In genomic region chr19:33234736-33235135, GRCh38 we compare ENCODE assay signal across 26 cellular contexts. TPM values are rescaled to one million over a fixed set of nuclear protein-coding genes. Genes with fewer than 3 reads are reported as not detected.
"Had no signal": no experiment of that assay in that cellular context is flagged by ENCODE, and none has a peak within 500 bp of the region (broad histone marks: within the 10 kb centered on the region; RNA-seq: fewer than 3 reads in every experiment).

No MANE protein-coding gene starts in this region.

- H3K79me2 ChIP-seq: parathyroid adenoma had no signal

- H3K27ac Mint-ChIP-seq: activated CD4-positive, alpha-beta memory T cell treated with anti-CD3 and anti-CD28 coated beads for 36 hours; activated CD4-positive, alpha-beta T cell treated with anti-CD3 and anti-CD28 coated beads, Interleukin-2, amount 10 ng/mL, durations not matched to agents 24 days and 14 days; activated naive CD4-positive, alpha-beta T cell treated with anti-CD3 and anti-CD28 coated beads, Interleukin-2, amount 10 ng/mL, durations not matched to agents 7 days and 5 days; activated naive CD8-positive, alpha-beta T cell treated with anti-CD3 and anti-CD28 coated beads, Interleukin-2, amount 10 ng/mL, durations not matched to agents 7 days and 5 days; activated T-helper 1 cell treated with anti-CD3 and anti-CD28 coated beads, Interleukin-12 subunit alpha, Interleukin-12 subunit beta, Interleukin-2, Interleukin-4 antibody, amounts not matched to agents 30 ng/mL and 10 ng/mL and 1 ng/mL, durations not matched to agents 14 hours and 24 hours and 36 hours; stimulated activated naive CD8-positive, alpha-beta T cell treated with anti-CD3 and anti-CD28 coated beads, Interleukin-15, amount 100 ng/mL, for 72 hours had no signal

- H3K9ac ChIP-seq: parathyroid adenoma had no signal

- H3K4me1 Mint-ChIP-seq: activated naive CD4-positive, alpha-beta T cell treated with anti-CD3 and anti-CD28 coated beads, Interleukin-2, amount 10 ng/mL, durations not matched to agents 7 days and 5 days; activated naive CD8-positive, alpha-beta T cell treated with anti-CD3 and anti-CD28 coated beads, Interleukin-2, amount 10 ng/mL, durations not matched to agents 7 days and 5 days had no signal

- H3K36me3 Mint-ChIP-seq: activated CD4-positive, alpha-beta memory T cell treated with anti-CD3 and anti-CD28 coated beads for 36 hours; activated naive CD4-positive, alpha-beta T cell treated with anti-CD3 and anti-CD28 coated beads, Interleukin-2, amount 10 ng/mL, durations not matched to agents 7 days and 5 days; activated naive CD8-positive, alpha-beta T cell treated with anti-CD3 and anti-CD28 coated beads, Interleukin-2, amount 10 ng/mL, durations not matched to agents 7 days and 5 days; stimulated activated memory B cell treated with anti-CD40 and anti-IgM and Interleukin-4, amounts not matched to agents 10 μg/mL and 1 μg/mL and 100 μg/mL, for 72 hours; type B pancreatic cell had no signal

- H3K4me1 ChIP-seq: gastroesophageal sphincter, parathyroid adenoma, psoas muscle, sigmoid colon, vagina had no signal

- H3K27ac ChIP-seq: brain microvascular endothelial cell, gastroesophageal sphincter, heart left ventricle, parathyroid adenoma, psoas muscle, sigmoid colon, vagina, WERI-Rb-1 had no signal

- H3K36me3 ChIP-seq: brain microvascular endothelial cell, gastroesophageal sphincter, heart left ventricle, sigmoid colon, vagina, WERI-Rb-1 had no signal

- H3K4me3 ChIP-seq: gastroesophageal sphincter, heart left ventricle, psoas muscle, sigmoid colon, vagina had no signal

- FAIRE-seq: small intestine had no signal

- H3K27me3 ChIP-seq: brain microvascular endothelial cell, vagina had no signal

- H3K9me3 ChIP-seq: psoas muscle, sigmoid colon, vagina had no signal

- H3K4me3 Mint-ChIP-seq: activated CD4-positive, alpha-beta T cell treated with anti-CD3 and anti-CD28 coated beads, Interleukin-2, amount 10 ng/mL, durations not matched to agents 24 days and 14 days; activated naive CD4-positive, alpha-beta T cell treated with anti-CD3 and anti-CD28 coated beads, Interleukin-2, amount 10 ng/mL, durations not matched to agents 7 days and 5 days; activated naive CD8-positive, alpha-beta T cell treated with anti-CD3 and anti-CD28 coated beads, Interleukin-2, amount 10 ng/mL, durations not matched to agents 7 days and 5 days; activated T-helper 1 cell treated with anti-CD3 and anti-CD28 coated beads, Interleukin-12 subunit alpha, Interleukin-12 subunit beta, Interleukin-2, Interleukin-4 antibody, amounts not matched to agents 30 ng/mL and 10 ng/mL and 1 ng/mL, durations not matched to agents 14 hours and 24 hours and 36 hours; stimulated activated naive CD8-positive, alpha-beta T cell treated with anti-CD3 and anti-CD28 coated beads, Interleukin-15, amount 100 ng/mL, for 72 hours; type B pancreatic cell had no signal

- H3K9me3 Mint-ChIP-seq: activated CD4-positive, alpha-beta memory T cell treated with anti-CD3 and anti-CD28 coated beads for 36 hours; activated CD4-positive, alpha-beta T cell treated with anti-CD3 and anti-CD28 coated beads, Interleukin-2, amount 10 ng/mL, durations not matched to agents 24 days and 14 days; activated naive CD4-positive, alpha-beta T cell treated with anti-CD3 and anti-CD28 coated beads, Interleukin-2, amount 10 ng/mL, durations not matched to agents 7 days and 5 days; activated naive CD8-positive, alpha-beta T cell treated with anti-CD3 and anti-CD28 coated beads, Interleukin-2, amount 10 ng/mL, durations not matched to agents 7 days and 5 days; activated T-helper 1 cell treated with anti-CD3 and anti-CD28 coated beads, Interleukin-12 subunit alpha, Interleukin-12 subunit beta, Interleukin-2, Interleukin-4 antibody, amounts not matched to agents 30 ng/mL and 10 ng/mL and 1 ng/mL, durations not matched to agents 14 hours and 24 hours and 36 hours; stimulated activated naive CD8-positive, alpha-beta T cell treated with anti-CD3 and anti-CD28 coated beads, Interleukin-15, amount 100 ng/mL, for 72 hours had no signal

RNA-seq across cellular contexts. Expression of gene SLC7A10, which starts 9.1 kb away (rescaled TPM):
- total RNA-seq: activated CD4-positive, alpha-beta memory T cell treated with anti-CD3 and anti-CD28 coated beads for 36 hours; activated CD4-positive, alpha-beta T cell treated with anti-CD3 and anti-CD28 coated beads, Interleukin-2, amount 10 ng/mL, durations not matched to agents 24 days and 14 days; activated CD8-positive, alpha-beta memory T cell treated with anti-CD3 and anti-CD28 coated beads for 36 hours; activated naive CD8-positive, alpha-beta T cell treated with anti-CD3 and anti-CD28 coated beads, Interleukin-2, amount 10 ng/mL, durations not matched to agents 7 days and 5 days; activated T-helper 1 cell treated with anti-CD3 and anti-CD28 coated beads, Interleukin-12 subunit alpha, Interleukin-12 subunit beta, Interleukin-2, Interleukin-4 antibody, amounts not matched to agents 30 ng/mL and 10 ng/mL and 1 ng/mL, durations not matched to agents 14 hours and 24 hours and 36 hours; endothelial cell of umbilical vein; fibroblast of lung; fibroblast of villous mesenchyme; gastroesophageal sphincter; liver; mammary epithelial cell; mucosa of gallbladder; T-helper 17 cell had no signal
- polyA plus RNA-seq: endothelial cell of umbilical vein, fibroblast of lung, liver, mammary epithelial cell, neural cell had no signal
